ENCODE assay signal across 8 cellular contexts in the genomic region with DNA sequence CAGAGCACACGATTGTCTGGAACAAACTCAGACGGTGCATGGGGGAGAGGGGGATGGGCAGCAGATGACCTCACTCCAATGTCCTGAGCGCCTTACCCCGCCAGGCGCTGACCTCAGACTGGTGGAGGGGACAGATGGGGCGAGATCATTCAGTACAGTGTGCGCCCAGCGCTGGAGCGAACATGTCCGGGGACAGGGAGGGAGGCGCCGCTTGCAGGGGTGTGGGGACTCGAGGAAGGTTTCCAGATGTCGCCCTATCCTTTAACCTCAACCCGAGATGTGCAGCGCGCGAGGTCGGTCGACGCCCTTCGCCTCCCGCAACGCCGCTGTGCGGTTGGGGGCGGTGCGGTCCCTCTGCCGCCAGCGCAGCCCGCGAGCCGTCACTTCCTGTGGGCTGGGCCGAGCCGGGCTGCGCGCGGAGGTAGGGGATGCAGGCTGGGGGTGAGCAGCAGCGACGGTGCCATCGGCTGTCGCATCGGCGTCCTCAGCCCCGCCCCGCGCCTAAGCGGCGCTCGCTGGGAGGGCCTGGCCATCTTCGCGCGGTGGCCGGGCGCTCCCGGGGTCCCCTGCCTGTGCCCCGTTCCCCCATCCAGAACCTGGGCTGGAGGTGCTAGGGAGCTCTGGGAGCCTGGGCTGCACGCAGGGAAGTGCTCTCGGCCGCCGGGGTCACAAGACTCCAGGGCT. TPM values are rescaled to one million over a fixed set of nuclear protein-coding genes. Genes with fewer than 3 reads are reported as not detected.
DNase-seq lines count a peak whose midpoint lies in the region; ATAC-seq, FAIRE-seq and TF ChIP-seq lines count a peak whose summit lies in the region.

No MANE protein-coding gene starts in this region.

- no peaks in the 10 kb centered on the region for H3K9me3 ChIP-seq in PC-3 (ENCODE audit: low read length)

- BruUV-seq in PC-3 (replicated peaks; lab: Mats Ljungman, UMichigan), result no TSS peak

- peak overlapping the region; percentile 78 for H3K4me3 ChIP-seq in PC-3 (ENCODE audit: low read length)

- no peaks in the 10 kb centered on the region for H3K36me3 Mint-ChIP-seq in activated T-helper 17 cell treated with anti-CD3 and anti-CD28 coated beads, Interleukin-2, amount 50 U/mL, for 72 hours (ENCODE audit: low read depth)
- H3K36me3 Mint-ChIP-seq in natural killer cell, result no peaks in the 10 kb centered on the region
- no peaks in the 10 kb centered on the region for H3K36me3 Mint-ChIP-seq in stimulated activated naive B cell treated with anti-CD40 and anti-IgM and Interleukin-4, amounts not matched to agents 10 μg/mL and 1 μg/mL and 100 μg/mL, for 72 hours

- H3K9me3 Mint-ChIP-seq in activated T-helper 17 cell treated with anti-CD3 and anti-CD28 coated beads, Interleukin-2, amount 50 U/mL, for 72 hours, result no peaks in the 10 kb centered on the region
- H3K9me3 Mint-ChIP-seq in natural killer cell, result no peaks in the 10 kb centered on the region
- no peaks in the 10 kb centered on the region for H3K9me3 Mint-ChIP-seq in stimulated activated naive B cell treated with anti-CD40 and anti-IgM and Interleukin-4, amounts not matched to agents 10 μg/mL and 1 μg/mL and 100 μg/mL, for 72 hours

- H3K4me2 ChIP-seq in PC-3 (ENCODE audit: low read length), result peak overlapping the region; percentile 98

- peak overlapping the region; percentile 83 for H3K27ac Mint-ChIP-seq in activated T-helper 17 cell treated with anti-CD3 and anti-CD28 coated beads, Interleukin-2, amount 50 U/mL, for 72 hours
- peak overlapping the region; percentile 67 to 85 for H3K27ac Mint-ChIP-seq in natural killer cell
- peak overlapping the region; percentile 70 for H3K27ac Mint-ChIP-seq in stimulated activated naive B cell treated with anti-CD40 and anti-IgM and Interleukin-4, amounts not matched to agents 10 μg/mL and 1 μg/mL and 100 μg/mL, for 72 hours

- peak overlapping the region; percentile 79 for H3K9ac ChIP-seq in PC-3 (ENCODE audit: low read length)

- peaks cover 5% of the 10 kb centered on the region for H3K4me1 Mint-ChIP-seq in activated T-helper 17 cell treated with anti-CD3 and anti-CD28 coated beads, Interleukin-2, amount 50 U/mL, for 72 hours
- peaks cover 7 to 14% of the 10 kb centered on the region in 2 donors for H3K4me1 Mint-ChIP-seq in natural killer cell
- H3K4me1 Mint-ChIP-seq in stimulated activated naive B cell treated with anti-CD40 and anti-IgM and Interleukin-4, amounts not matched to agents 10 μg/mL and 1 μg/mL and 100 μg/mL, for 72 hours, result peaks cover 11 to 24% of the 10 kb centered on the region in 2 donors

- peak overlapping the region; percentile 90 for H3K4me3 Mint-ChIP-seq in activated T-helper 17 cell treated with anti-CD3 and anti-CD28 coated beads, Interleukin-2, amount 50 U/mL, for 72 hours
- peak overlapping the region; percentile 84 for H3K4me3 Mint-ChIP-seq in natural killer cell
- H3K4me3 Mint-ChIP-seq in stimulated activated naive B cell treated with anti-CD40 and anti-IgM and Interleukin-4, amounts not matched to agents 10 μg/mL and 1 μg/mL and 100 μg/mL, for 72 hours, result peak overlapping the region; percentile 87 to 89

- ATAC-seq in PC-3 (peak; percentile 92), natural killer cell (peak; percentile 88 to 95 (median 90)), HG03045 (IDR thresholded peaks at IDR 0.05; ENCODE audit: unreplicated experiment) (no peak)
- peak; percentile 97 for ATAC-seq in activated T-helper 17 cell treated with anti-CD3 and anti-CD28 coated beads, Interleukin-2, amount 50 U/mL, for 72 hours (replicated peaks)
- peak; percentile 93 to 96 for ATAC-seq in stimulated activated naive B cell treated with anti-CD40 and anti-IgM and Interleukin-4, amounts not matched to agents 10 μg/mL and 1 μg/mL and 100 μg/mL, for 72 hours (replicated peaks)

- H3K36me3 ChIP-seq in PC-3 (ENCODE audit: low read depth, low read length), result no peaks in the 10 kb centered on the region

- H3K4me1 ChIP-seq in PC-3 (ENCODE audit: insufficient read depth, low read length), result peaks cover 12% of the 10 kb centered on the region

- no peaks in the 10 kb centered on the region for H3K79me2 ChIP-seq in PC-3 (ENCODE audit: low read length)

- H3F3A ChIP-seq in PC-3 (ENCODE audit: low read length, unreplicated experiment), result peaks cover 4% of the 10 kb centered on the region

- no peaks in the 10 kb centered on the region for H3K27me3 ChIP-seq in PC-3 (ENCODE audit: low read length)

- DNase-seq in Daoy (ENCODE audit: low read depth) (peak; percentile 81), HTR-8/SVneo (ENCODE audit: insufficient read length, low spot score) (peak; percentile 91), PC-3 (peak; percentile 81), fibroblast of peridontal ligament (ENCODE audit: extremely low read depth) (peak; percentile 40), natural killer cell (peak; percentile 77)
- DNase-seq in stimulated activated naive B cell treated with anti-CD40 and anti-IgM and Interleukin-4, amounts not matched to agents 10 μg/mL and 1 μg/mL and 100 μg/mL, for 72 hours, result peak; percentile 37

- TF ChIP-seq CTCF in PC-3 (conservative IDR thresholded peaks at IDR 0.05; ENCODE audit: low read depth, low read length) (no peak), natural killer cell (IDR thresholded peaks at IDR 0.05) (no peak)

- intact Hi-C loops in PC-3 (cut with micrococcal nuclease), result no loop called here
- intact Hi-C loops in natural killer cell (cut with micrococcal nuclease), result no loop called here

- CTCF ChIA-PET in PC-3 (lab: Charles Lee), result interaction anchor here (0.6 to 0.7 kb wide), 2 partner anchors 20 to 307 kb away, joined by 4 to 6 read pairs; a partner anchor contains a TSS

- H3K27me3 Mint-ChIP-seq in activated T-helper 17 cell treated with anti-CD3 and anti-CD28 coated beads, Interleukin-2, amount 50 U/mL, for 72 hours, result no peaks in the 10 kb centered on the region
- peaks cover 7 to 15% of the 10 kb centered on the region in 2 donors for H3K27me3 Mint-ChIP-seq in natural killer cell (ENCODE audit: low read depth in 2 of 2)
- H3K27me3 Mint-ChIP-seq in stimulated activated naive B cell treated with anti-CD40 and anti-IgM and Interleukin-4, amounts not matched to agents 10 μg/mL and 1 μg/mL and 100 μg/mL, for 72 hours, result peaks cover 25 to 26% of the 10 kb centered on the region in 2 donors

- H4K20me1 ChIP-seq in PC-3 (ENCODE audit: low read length), result no peaks in the 10 kb centered on the region

- POLR2A ChIA-PET in PC-3 (lab: Charles Lee; ENCODE audit: unreplicated experiment), result interaction anchor here (0.7 to 1.1 kb wide), 2 partner anchors 10 to 30 kb away, joined by 3 to 11 read pairs; a partner anchor contains a TSS

- H2AFZ ChIP-seq in PC-3 (ENCODE audit: low read length), result peak overlapping the region; percentile 99

- H3K9me2 ChIP-seq in PC-3 (replicated peaks; ENCODE audit: low read length), result no peaks in the 10 kb centered on the region

- peak overlapping the region; percentile 50 for H3K27ac ChIP-seq in PC-3 (ENCODE audit: low read length)

- FAIRE-seq in HTR-8/SVneo (lab: Jason Lieb, UNC), result peak; percentile 99

RNA-seq across cellular contexts. Expression of a gene that starts 5.3 kb away (rescaled TPM):
- total RNA-seq in Daoy (2014; rRNA removed; shearing (Covaris generic)), result 9.2 and 11.5 TPM in 2 replicates
- total RNA-seq in PC-3 (2014; rRNA removed) (35.8 and 50.9 TPM in 2 replicates), natural killer cell (under 1 TPM in 2 of 3 donors, not detected in 1; 0.14 to 0.23 TPM)
- total RNA-seq in activated T-helper 17 cell treated with anti-CD3 and anti-CD28 coated beads, Interleukin-2, amount 50 U/mL, for 72 hours, result 1 to 10 TPM in 1 of 2 donors, under 1 TPM in 1; 0.56 to 1.2 TPM

RNA-seq across cellular contexts. Expression of a gene that starts 9.6 kb away (rescaled TPM):
- total RNA-seq in Daoy (2014; rRNA removed; shearing (Covaris generic)), result 0.11 and 0.45 TPM in 2 replicates
- total RNA-seq in PC-3 (2014; rRNA removed) (40.6 and 51.0 TPM in 2 replicates), natural killer cell (1 to 10 TPM in 2 of 3 donors, under 1 TPM in 1; 0.66 to 9.5 (median 2.8) TPM)
- total RNA-seq in activated T-helper 17 cell treated with anti-CD3 and anti-CD28 coated beads, Interleukin-2, amount 50 U/mL, for 72 hours, result 1 to 10 TPM; 1.2 to 2.8 TPM

RNA-seq across cellular contexts. Expression of a gene that starts 30.3 kb away (rescaled TPM):
- total RNA-seq in Daoy (2014; rRNA removed; shearing (Covaris generic)), result 155 and 172 TPM in 2 replicates
- total RNA-seq in PC-3 (2014; rRNA removed) (151 and 195 TPM in 2 replicates), natural killer cell (10 to 100 TPM in 2 of 3 donors, 1 to 10 TPM in 1; 9.0 to 15.7 (median 12.9) TPM)
- 10 to 100 TPM; 25.4 to 48.2 TPM for total RNA-seq in activated T-helper 17 cell treated with anti-CD3 and anti-CD28 coated beads, Interleukin-2, amount 50 U/mL, for 72 hours

RNA-seq across cellular contexts. Expression of a gene that starts 46.4 kb away (rescaled TPM):
- not detected in 2 replicates for total RNA-seq in Daoy (2014; rRNA removed; shearing (Covaris generic))
- total RNA-seq in PC-3 (2014; rRNA removed), result not detected in 2 replicates
- total RNA-seq in activated T-helper 17 cell treated with anti-CD3 and anti-CD28 coated beads, Interleukin-2, amount 50 U/mL, for 72 hours, result not detected
- total RNA-seq in natural killer cell, result not detected

RNA-seq across cellular contexts. Expression of a gene that starts 58.0 kb away (rescaled TPM):
- total RNA-seq in Daoy (2014; rRNA removed; shearing (Covaris generic)), result not detected in 2 replicates
- total RNA-seq in PC-3 (2014; rRNA removed), result not detected in 2 replicates
- not detected for total RNA-seq in activated T-helper 17 cell treated with anti-CD3 and anti-CD28 coated beads, Interleukin-2, amount 50 U/mL, for 72 hours
- not detected for total RNA-seq in natural killer cell

Comparison
In these comparisons a context has a peak if more than half of its experiments do, and no peak if none do; other contexts are left out.
1. DNase-seq: peak in every context shown above with its lines; median percentile 91 in HTR-8/SVneo; 81 in Daoy; 81 in PC-3; 77 in natural killer cell; 40 in fibroblast of peridontal ligament; 37 in stimulated activated naive B cell treated with anti-CD40 and anti-IgM and Interleukin-4, amounts not matched to agents 10 μg/mL and 1 μg/mL and 100 μg/mL, for 72 hours.